ENCODE assay signal across 8 cellular contexts in the genomic region with DNA sequence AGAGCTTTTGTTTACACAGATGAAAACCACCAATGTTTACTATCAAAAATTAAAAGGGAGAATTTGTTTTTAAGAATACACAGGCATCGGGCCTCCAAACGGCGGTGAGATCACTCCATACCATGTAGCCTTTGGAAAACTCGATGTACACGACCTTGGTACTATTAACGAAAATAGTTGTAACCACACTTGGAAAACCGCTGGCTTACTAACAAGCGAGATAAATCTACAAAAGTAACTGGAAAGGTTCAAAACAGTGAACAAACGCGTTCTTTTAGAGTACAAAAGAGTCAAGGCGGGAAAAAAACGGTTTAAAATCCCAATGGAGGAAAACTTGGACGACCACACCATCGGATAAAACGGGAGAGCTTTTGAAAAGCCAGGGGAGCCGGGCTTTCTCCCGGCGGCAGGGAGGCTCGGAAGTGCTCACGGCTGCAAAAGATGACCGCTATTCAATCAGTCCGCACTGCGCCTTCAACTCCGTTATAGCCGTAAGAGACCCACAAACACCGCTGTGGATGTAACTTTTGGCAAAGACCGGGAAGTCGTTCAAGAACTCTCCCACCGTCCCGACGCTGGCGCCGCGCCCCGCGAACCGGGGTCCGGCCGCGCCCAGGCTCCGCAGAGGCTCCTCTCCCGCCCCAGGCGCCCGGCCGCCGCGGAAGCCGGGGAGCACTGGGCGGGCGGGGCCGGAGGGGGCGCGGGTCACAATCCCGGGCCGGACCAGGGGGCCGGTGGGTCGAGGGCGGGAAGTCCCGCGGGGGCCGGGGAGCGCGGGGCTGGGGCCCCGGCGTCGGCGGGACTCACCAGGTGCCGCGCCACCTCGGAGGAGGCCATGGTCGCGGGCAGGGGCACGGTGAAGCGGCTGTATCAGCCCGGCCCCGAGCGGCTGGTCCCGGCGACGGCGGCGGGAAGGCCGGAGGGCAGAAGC. TPM values are rescaled to one million over a fixed set of nuclear protein-coding genes. Genes with fewer than 3 reads are reported as not detected.
DNase-seq lines count a peak whose midpoint lies in the region; ATAC-seq and TF ChIP-seq lines count a peak whose summit lies in the region.

No MANE protein-coding gene starts in this region.

- no peak for TF ChIP-seq POLR2A in transverse colon (IDR thresholded peaks at IDR 0.05)

- intact Hi-C loops in transverse colon (cut with DNase I; ENCODE audit: low total_unique reads), result loop anchor here (5.0 kb wide), 1 partner anchor 79 kb away; no protein-coding TSS in a partner anchor

- peak overlapping the region; percentile 87 for H3K4me3 Mint-ChIP-seq in activated naive CD4-positive, alpha-beta T cell treated with anti-CD3 and anti-CD28 coated beads, Interleukin-2, amount 50 U/mL, for 24 hours

- H3K27me3 ChIP-seq in transverse colon, result no peaks in the 10 kb centered on the region

- ATAC-seq in activated naive CD4-positive, alpha-beta T cell treated with anti-CD3 and anti-CD28 coated beads, Interleukin-2, amount 50 U/mL, for 72 hours, result no peak
- ATAC-seq in HG02981 (IDR thresholded peaks at IDR 0.05; ENCODE audit: unreplicated experiment), result peak; percentile 13

- H3K9me3 ChIP-seq in mesodermal cell (ENCODE audit: control insufficient read depth, low read length), result no peaks in the 10 kb centered on the region
- no peaks in the 10 kb centered on the region for H3K9me3 ChIP-seq in transverse colon

- no peak for DNase-seq in activated naive CD4-positive, alpha-beta T cell treated with anti-CD3 and anti-CD28 coated beads, Interleukin-2, amount 50 U/mL, for 72 hours (ENCODE audit: low spot score in 2 of 2)
- DNase-seq in SK-MEL-5 (ENCODE audit: low read depth, low spot score) (peak; percentile 50), epithelial cell of prostate (ENCODE audit: low read depth, low spot score) (no peak), transverse colon (peak; percentile 63), amniotic stem cell (lab: John Stamatoyannopoulos, UW) (no peak)

- H3K36me3 ChIP-seq in mesodermal cell (ENCODE audit: control insufficient read depth, insufficient read depth, low read length) (peaks cover 3% of the 10 kb centered on the region), transverse colon (no peaks in the 10 kb centered on the region)

- peaks cover 10% of the 10 kb centered on the region for H3K9me3 Mint-ChIP-seq in activated naive CD4-positive, alpha-beta T cell treated with anti-CD3 and anti-CD28 coated beads, Interleukin-2, amount 50 U/mL, for 24 hours
- H3K9me3 Mint-ChIP-seq in activated naive CD4-positive, alpha-beta T cell treated with anti-CD3 and anti-CD28 coated beads, Interleukin-2, amount 50 U/mL, for 72 hours, result peaks cover 0 to 3% of the 10 kb centered on the region in 2 donors

- H3K36me3 Mint-ChIP-seq in activated naive CD4-positive, alpha-beta T cell treated with anti-CD3 and anti-CD28 coated beads, Interleukin-2, amount 50 U/mL, for 24 hours, result peaks cover 2% of the 10 kb centered on the region
- peaks cover 7 to 9% of the 10 kb centered on the region in 2 donors for H3K36me3 Mint-ChIP-seq in activated naive CD4-positive, alpha-beta T cell treated with anti-CD3 and anti-CD28 coated beads, Interleukin-2, amount 50 U/mL, for 72 hours

- H3K27ac Mint-ChIP-seq in activated naive CD4-positive, alpha-beta T cell treated with anti-CD3 and anti-CD28 coated beads, Interleukin-2, amount 50 U/mL, for 24 hours, result peak overlapping the region; percentile 55
- H3K27ac Mint-ChIP-seq in activated naive CD4-positive, alpha-beta T cell treated with anti-CD3 and anti-CD28 coated beads, Interleukin-2, amount 50 U/mL, for 72 hours, result peak overlapping the region in 1 of 2 donors; percentile 42

- H3K27ac ChIP-seq in epithelial cell of prostate (peak overlapping the region; percentile 98), mesodermal cell (ENCODE audit: low read depth, low read length, severe bottlenecking) (peak overlapping the region; percentile 96), transverse colon (peak overlapping the region; percentile 98 to 99 (median 98))

- H3K4me1 Mint-ChIP-seq in activated naive CD4-positive, alpha-beta T cell treated with anti-CD3 and anti-CD28 coated beads, Interleukin-2, amount 50 U/mL, for 24 hours, result peaks cover 13% of the 10 kb centered on the region

- WGBS in mesodermal cell (ENCODE audit: insufficient coverage in 2 of 2), 2 experiments, result 0% methylated on average over 64 to 74 of the region's 83 CpGs
- WGBS in transverse colon (ENCODE audit: low coverage in 1 of 2), 2 donors, result 1 to 9% methylated on average over 16 to 56 of the region's 83 CpGs

- peaks cover 16% of the 10 kb centered on the region for H3K4me1 ChIP-seq in mesodermal cell (ENCODE audit: control insufficient read depth, insufficient read depth, low read length, poor library complexity, severe bottlenecking)
- H3K4me1 ChIP-seq in transverse colon, result peaks cover 14 to 62% (median 38%) of the 10 kb centered on the region in 4 donors

- peaks cover 45% of the 10 kb centered on the region for H3K27me3 Mint-ChIP-seq in activated naive CD4-positive, alpha-beta T cell treated with anti-CD3 and anti-CD28 coated beads, Interleukin-2, amount 50 U/mL, for 24 hours

- no peak for TF ChIP-seq EP300 in transverse colon (IDR thresholded peaks at IDR 0.05; ENCODE audit: low read depth)

- H3K4me3 ChIP-seq in mesodermal cell (ENCODE audit: extremely low read depth, insufficient read depth, low read length, poor library complexity, severe bottlenecking), result peak overlapping the region; percentile 79
- H3K4me3 ChIP-seq in transverse colon, result peak overlapping the region; percentile 44 to 82 (median 70)

- in situ Hi-C loops in SK-MEL-5 (cut with HindIII; ENCODE audit: low pct_unique_long_range_greater_than_20kb, low sequenced_read_pairs), result no loop called here
- in situ Hi-C loops in transverse colon (cut with MboI; ENCODE audit: low pct_ligation_motif_present in 1 of 4, low pct_unique_long_range_greater_than_20kb in 1 of 4, low sequenced_read_pairs in 3 of 4), result no loop called here

- TF ChIP-seq CTCF in transverse colon (IDR thresholded peaks at IDR 0.05), result no peak

RNA-seq across cellular contexts. Expression of a gene that starts 0.5 kb away (rescaled TPM):
- 1 to 10 TPM; 2.1 to 3.5 TPM for total RNA-seq in activated naive CD4-positive, alpha-beta T cell treated with anti-CD3 and anti-CD28 coated beads, Interleukin-2, amount 50 U/mL, for 72 hours
- 26.5 and 26.6 TPM in 2 replicates for total RNA-seq in SK-MEL-5 (2014; rRNA removed; shearing (Covaris generic))
- 28.4 and 48.4 TPM in 2 replicates for polyA plus RNA-seq in SK-MEL-5 (2015; cell fraction: cytosol; rRNA removed)
- 27.0 and 33.3 TPM in 2 replicates for polyA plus RNA-seq in SK-MEL-5 (2015; cell fraction: nucleus; rRNA removed)
- polyA plus RNA-seq in mesodermal cell (2013, experiment 1 of 2), result 121 TPM
- 140 TPM for polyA plus RNA-seq in mesodermal cell (2013, experiment 2 of 2)
- total RNA-seq in transverse colon, result 100 to 1,000 TPM in 2 of 4 donors, 10 to 100 TPM in 2; 39.6 to 151 (median 106) TPM

RNA-seq across cellular contexts. Expression of a gene that starts 0.9 kb away (rescaled TPM):
- 1 to 10 TPM in 1 of 2 donors, under 1 TPM in 1; 0.34 to 1.0 TPM for total RNA-seq in activated naive CD4-positive, alpha-beta T cell treated with anti-CD3 and anti-CD28 coated beads, Interleukin-2, amount 50 U/mL, for 72 hours
- total RNA-seq in SK-MEL-5 (2014; rRNA removed; shearing (Covaris generic)), result 8.5 and 8.6 TPM in 2 replicates
- 10.5 and 12.8 TPM in 2 replicates for polyA plus RNA-seq in SK-MEL-5 (2015; cell fraction: cytosol; rRNA removed)
- polyA plus RNA-seq in SK-MEL-5 (2015; cell fraction: nucleus; rRNA removed), result 2.6 and 4.3 TPM in 2 replicates
- 10.7 TPM for polyA plus RNA-seq in mesodermal cell (2013, experiment 1 of 2)
- polyA plus RNA-seq in mesodermal cell (2013, experiment 2 of 2), result 11.1 TPM
- 10 to 100 TPM; 40.6 to 99.5 (median 57.3) TPM for total RNA-seq in transverse colon

Comparison
In these comparisons a context has a peak if more than half of its experiments do, and no peak if none do; other contexts are left out.
1. DNase-seq: peak in SK-MEL-5 (single experiment) and transverse colon (single experiment); none in activated naive CD4-positive, alpha-beta T cell treated with anti-CD3 and anti-CD28 coated beads, Interleukin-2, amount 50 U/mL, for 72 hours (0 of 2), epithelial cell of prostate (single experiment) and amniotic stem cell (single experiment).
2. Peak in every context shown above with its lines, with median percentiles within 50 percentile points of each other: H3K27ac ChIP-seq.